ENCODE assay signal across 8 cellular contexts in genomic region chr14:76919811-76920571, GRCh38.
DNase-seq lines count a peak whose midpoint lies in the region; ATAC-seq and TF ChIP-seq lines count a peak whose summit lies in the region.

No MANE protein-coding gene starts in this region.

- TF ChIP-seq CTCF in mucosa of descending colon (IDR thresholded peaks at IDR 0.05) (no peak), type B pancreatic cell (conservative IDR thresholded peaks at IDR 0.05) (no peak)

- H3K9me3 Mint-ChIP-seq in type B pancreatic cell = no peaks in the 10 kb centered on the region

- peaks cover 86% of the 10 kb centered on the region for H3K4me1 Mint-ChIP-seq in type B pancreatic cell (ENCODE audit: unreplicated experiment)

- WGBS in ectodermal cell, 2 experiments = 46 to 49% methylated on average over 19 of the region's 19 CpGs

- H3K4me3 Mint-ChIP-seq in type B pancreatic cell = peak overlapping the region; percentile 57

- H3K4me1 ChIP-seq in SJCRH30 = peaks cover 53% of the 10 kb centered on the region
- H3K4me1 ChIP-seq in ectodermal cell (ENCODE audit: control insufficient read depth, insufficient read depth, low read length) = peaks cover 67% of the 10 kb centered on the region
- H3K4me1 ChIP-seq in mucosa of descending colon (ENCODE audit: low read depth) = peaks cover 22% of the 10 kb centered on the region

- peak overlapping the region; percentile 98 for H3K27ac Mint-ChIP-seq in type B pancreatic cell

- ATAC-seq in mucosa of descending colon = peak; percentile 57
- no peak for ATAC-seq in HG03139 (IDR thresholded peaks at IDR 0.05; ENCODE audit: unreplicated experiment)

- H3K36me3 ChIP-seq in SJCRH30 (no peaks in the 10 kb centered on the region), ectodermal cell (ENCODE audit: control insufficient read depth, insufficient read depth, low read length) (no peaks in the 10 kb centered on the region), mucosa of descending colon (ENCODE audit: low read depth) (no peaks in the 10 kb centered on the region)

- no peaks in the 10 kb centered on the region for H3K27me3 ChIP-seq in SJCRH30
- no peaks in the 10 kb centered on the region for H3K27me3 ChIP-seq in ectodermal cell (ENCODE audit: control insufficient read depth, insufficient read depth, low read length, poor library complexity, severe bottlenecking)

- H3K27ac ChIP-seq in SJCRH30 (peak overlapping the region; percentile 80), ectodermal cell (ENCODE audit: insufficient read depth, low read depth, low read length, poor library complexity, severe bottlenecking) (peak overlapping the region; percentile 70)

- H3K9me3 ChIP-seq in SJCRH30 (replicated peaks) (no peaks in the 10 kb centered on the region), ectodermal cell (ENCODE audit: control insufficient read depth, low read length) (no peaks in the 10 kb centered on the region), mucosa of descending colon (no peaks in the 10 kb centered on the region)

- DNase-seq in COLO829 (ENCODE audit: low spot score) (peak; percentile 52), LHCN-M2 (ENCODE audit: low read depth) (peak; percentile 98), SJCRH30 (peak; percentile 91 to 97), mucosa of descending colon (peak; percentile 47 to 62 (median 61)), type B pancreatic cell (ENCODE audit: extremely low spot score, unreplicated experiment) (no peak)
- DNase-seq in NK-92 treated with Interleukin-12 subunit alpha and Interleukin-12 subunit beta, amount 100 ng/mL, for 24 hours (lab: John Stamatoyannopoulos, UW) = no peak

- intact Hi-C loops in mucosa of descending colon (cut with DNase I, micrococcal nuclease) = loop anchor here in 1 of 2 donors (5.0 kb wide), 1 partner anchor 132 kb away; no protein-coding TSS in a partner anchor

- H3K36me3 Mint-ChIP-seq in type B pancreatic cell = no peaks in the 10 kb centered on the region

- H3K4me3 ChIP-seq in SJCRH30 (peak overlapping the region; percentile 36), ectodermal cell (ENCODE audit: insufficient read depth, low read depth, low read length) (no peak overlapping the region), mucosa of descending colon (no peak overlapping the region)

- no peaks in the 10 kb centered on the region for H3K27me3 Mint-ChIP-seq in type B pancreatic cell

Comparison
In these comparisons a context has a peak if more than half of its experiments do, and no peak if none do; other contexts are left out.
1. DNase-seq: peak in COLO829 (single experiment), LHCN-M2 (single experiment), SJCRH30 (2 of 2) and mucosa of descending colon (3 of 3); none in type B pancreatic cell (single experiment) and NK-92 treated with Interleukin-12 subunit alpha and Interleukin-12 subunit beta, amount 100 ng/mL, for 24 hours (single experiment).